29 cellular contexts compared by ENCODE assay signal in the genomic region with DNA sequence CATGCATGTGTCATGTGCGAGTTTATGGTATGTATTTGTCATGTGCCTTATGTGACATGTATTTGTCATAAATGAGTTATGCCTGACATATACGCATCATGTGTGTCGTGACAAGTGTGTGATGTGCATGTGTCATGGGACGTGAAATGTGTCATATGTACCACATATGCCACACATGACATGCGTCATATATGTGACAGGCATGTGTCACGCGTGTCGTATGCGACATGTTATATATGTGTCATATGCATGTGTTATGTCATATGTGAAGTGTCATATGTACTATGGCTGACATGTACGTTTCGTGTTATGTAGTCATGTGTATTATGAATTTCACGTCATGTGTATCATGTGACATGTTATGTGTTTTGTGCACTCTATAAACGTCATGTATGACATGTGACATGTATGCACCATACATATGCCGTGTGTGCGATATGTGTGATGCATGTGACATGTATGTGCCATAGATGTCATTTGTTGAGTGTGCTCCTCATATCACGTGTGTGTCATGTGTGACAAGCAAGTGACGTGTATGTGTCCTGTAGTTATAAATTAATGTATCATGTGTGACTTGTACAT.
A peak's percentile ranks its signal among the peaks of the same experiment; 100 is the strongest.
DNase-seq lines count a peak whose midpoint lies in the region; ATAC-seq, FAIRE-seq and TF ChIP-seq lines count a peak whose summit lies in the region.
"Had no signal": no experiment of that assay in that cellular context is flagged by ENCODE, and none has a peak within 500 bp of the region (broad histone marks: within the 10 kb centered on the region; RNA-seq: fewer than 3 reads in every experiment).

No MANE protein-coding gene starts in this region.

- H4K20me1 ChIP-seq in K562 (replicated peaks; ENCODE audit: control insufficient read depth, insufficient read depth, low read length) (no peaks in the 10 kb centered on the region), neural cell (ENCODE audit: insufficient read depth) (no peaks in the 10 kb centered on the region)

- no peaks in the 10 kb centered on the region for H3K4me1 ChIP-seq in K562 (replicated peaks in 1 of 2; ENCODE audit: control insufficient read depth in 2 of 2, insufficient read depth in 2 of 2, low read length in 2 of 2)
- H3K4me1 ChIP-seq: Caco-2 had no signal

- TF ChIP-seq EP300 in K562 (IDR thresholded peaks at IDR 0.05; ENCODE audit: low read length) (no peak), neural cell (conservative IDR thresholded peaks at IDR 0.05; ENCODE audit: poor library complexity, severe bottlenecking) (peak; percentile 32)

- POLR2A ChIA-PET in K562 (lab: Yijun Ruan, JAX) = no interaction called here

- H3K9ac ChIP-seq in K562 (ENCODE audit: insufficient read depth in 1 of 2, low read depth in 2 of 2, low read length in 2 of 2) (no peak overlapping the region), neural cell (ENCODE audit: low read length) (no peak overlapping the region)
- H3K9ac ChIP-seq: KMS-11 had no signal

- H3K9me2 ChIP-seq in neural cell (ENCODE audit: insufficient read depth, low read length) = no peaks in the 10 kb centered on the region

- no peak overlapping the region for H3K4me3 ChIP-seq in K562
- no peak overlapping the region for H3K4me3 ChIP-seq in neural cell (ENCODE audit: low read length)
- H3K4me3 ChIP-seq: GM23338, SK-N-MC had no signal

- no peak for TF ChIP-seq CTCF in K562 (IDR thresholded peaks at IDR 0.05 in 2 of 3, conservative IDR thresholded peaks at IDR 0.05 in 1 of 3; ENCODE audit: insufficient read depth in 2 of 3, low read depth in 1 of 3, low read length in 3 of 3)
- TF ChIP-seq CTCF in neural cell (IDR thresholded peaks at IDR 0.05; ENCODE audit: poor library complexity, severe bottlenecking) = no peak

- H3K27ac ChIP-seq in K562 (ENCODE audit: extremely low read depth, low read depth, low read length) (no peak overlapping the region), neural cell (ENCODE audit: low read length) (no peak overlapping the region)
- H3K27ac ChIP-seq: C4-2B, KMS-11, SK-N-MC had no signal

- H3K9me1 ChIP-seq in K562 (ENCODE audit: control insufficient read depth, insufficient read depth, low read length) = no peaks in the 10 kb centered on the region

- ATAC-seq in K562 = no peak
- ATAC-seq in GM21786 (IDR thresholded peaks at IDR 0.05; ENCODE audit: unreplicated experiment) = no peak
- ATAC-seq in GM18868 (IDR thresholded peaks at IDR 0.05; ENCODE audit: unreplicated experiment) = no peak
- ATAC-seq: CD8-positive, alpha-beta T cell; GM23338; Panc1 had no signal

- H3K4me2 ChIP-seq in K562 (ENCODE audit: insufficient read depth, low read length) (no peak overlapping the region), neural cell (ENCODE audit: low read length) (no peak overlapping the region)
- H3K4me2 ChIP-seq: GM23338, KMS-11 had no signal

- no TSS peak for BruUV-seq in K562 (replicated peaks; lab: Mats Ljungman, UMichigan)

- DNase-seq in GM12891 (ENCODE audit: insufficient read length, low spot score) (no peak), HTR-8/SVneo (ENCODE audit: insufficient read length, low spot score) (no peak), K562 (ENCODE audit: extremely low read depth in 1 of 4, low spot score in 3 of 4) (no peak), NOMO-1 treated with DMSO at 0.1 percent for 48 hours (lab: John Stamatoyannopoulos, UW; ENCODE audit: unreplicated experiment) (no peak)
- DNase-seq: Caco-2; CD8-positive, alpha-beta T cell; DMS 273 treated with DMSO at 0.1 percent for 48 hours; DMS79; EL; GDM1; H9; HFFc6; IMR-90; NCI-H1048; NCI-H1417; NCI-H1694 treated with DMSO at 0.1 percent for 48 hours; NCI-H2081; NCI-H2227 treated with DMSO at 0.1 percent for 48 hours; NCI-H510A; NCI-H69; SIG-M5 had no signal

- intact Hi-C loops in K562 (cut with micrococcal nuclease) = no loop called here

- FAIRE-seq in GM12891 (lab: Jason Lieb, UNC) (peak; percentile 94), HTR-8/SVneo (lab: Jason Lieb, UNC) (peak; percentile 95), K562 (lab: Jason Lieb, UNC) (no peak)

- H3K36me3 ChIP-seq in K562 (ENCODE audit: control insufficient read depth, insufficient read depth, low read length) (no peaks in the 10 kb centered on the region), neural cell (ENCODE audit: insufficient read depth, low read length) (no peaks in the 10 kb centered on the region)

- H2AFZ ChIP-seq in K562 (ENCODE audit: low read depth, low read length) (no peak overlapping the region), neural cell (ENCODE audit: low read depth, low read length) (no peak overlapping the region)
- H2AFZ ChIP-seq: GM23338 had no signal

- no peaks in the 10 kb centered on the region for H3F3A ChIP-seq in neural cell (ENCODE audit: insufficient read depth, low read length, poor library complexity, severe bottlenecking)

- H3K9me3 ChIP-seq in K562 (replicated peaks; ENCODE audit: control insufficient read depth, insufficient read depth, low read depth, low read length) (peaks cover 28% of the 10 kb centered on the region), neural cell (ENCODE audit: low read length) (no peaks in the 10 kb centered on the region)
- H3K9me3 ChIP-seq: Caco-2 had no signal

- in situ Hi-C loops in K562 (cut with MboI) = no loop called here

- CTCF ChIA-PET in K562 (lab: Yijun Ruan, JAX; ENCODE audit: low intra/inter-chr PET ratio) = no interaction called here

- no peaks in the 10 kb centered on the region for H3K79me2 ChIP-seq in K562 (ENCODE audit: control insufficient read depth, insufficient read depth, low read length)
- H3K79me2 ChIP-seq in neural cell (replicated peaks; ENCODE audit: insufficient read depth, low read length) = no peaks in the 10 kb centered on the region

- TF ChIP-seq RAD21 in K562 (CRISPR knock-in tag; conservative IDR thresholded peaks at IDR 0.05 in 1 of 2, IDR thresholded peaks at IDR 0.05 in 1 of 2) (no peak), neural cell (conservative IDR thresholded peaks at IDR 0.05) (no peak)

- H3K27me3 ChIP-seq in K562 (ENCODE audit: control insufficient read depth in 2 of 2, insufficient read depth in 2 of 2, low read length in 2 of 2) (no peaks in the 10 kb centered on the region; a peak in 1 of 5 replicates), neural cell (ENCODE audit: insufficient read depth, low read depth, low read length) (no peaks in the 10 kb centered on the region)

- 29% methylated on average over 17 of the region's 17 CpGs for WGBS in K562 (ENCODE audit: insufficient coverage, low coverage, missing lambda C conversion rate)

- TF ChIP-seq POLR2A in GM12891 (IDR thresholded peaks at IDR 0.05; ENCODE audit: low read depth, low read length) (no peak), K562 (conservative IDR thresholded peaks at IDR 0.05) (no peak)

TF ChIP-seq in GM12891, 5 proteins besides CTCF, POLR2A, EP300 and RAD21:
- TF ChIP-seq POU2F2 (IDR thresholded peaks at IDR 0.05; ENCODE audit: low read depth, low read length) = no peak
- no peak for TF ChIP-seq SPI1 (IDR thresholded peaks at IDR 0.05; ENCODE audit: low read depth, low read length)
- TF ChIP-seq POLR2AphosphoS5 (IDR thresholded peaks at IDR 0.05; ENCODE audit: low read depth, low read length) = no peak
- no peak for TF ChIP-seq TAF1 (IDR thresholded peaks at IDR 0.05; ENCODE audit: low read depth, low read length)
- TF ChIP-seq PAX5 (IDR thresholded peaks at IDR 0.05; ENCODE audit: insufficient read depth, low read length, severe bottlenecking) = no peak
TF ChIP-seq in GM12891: peak in this region for 0.

TF ChIP-seq in K562, 482 proteins besides CTCF, POLR2A, EP300 and RAD21 (continues in another document):
- TF ChIP-seq, protein P1, sequence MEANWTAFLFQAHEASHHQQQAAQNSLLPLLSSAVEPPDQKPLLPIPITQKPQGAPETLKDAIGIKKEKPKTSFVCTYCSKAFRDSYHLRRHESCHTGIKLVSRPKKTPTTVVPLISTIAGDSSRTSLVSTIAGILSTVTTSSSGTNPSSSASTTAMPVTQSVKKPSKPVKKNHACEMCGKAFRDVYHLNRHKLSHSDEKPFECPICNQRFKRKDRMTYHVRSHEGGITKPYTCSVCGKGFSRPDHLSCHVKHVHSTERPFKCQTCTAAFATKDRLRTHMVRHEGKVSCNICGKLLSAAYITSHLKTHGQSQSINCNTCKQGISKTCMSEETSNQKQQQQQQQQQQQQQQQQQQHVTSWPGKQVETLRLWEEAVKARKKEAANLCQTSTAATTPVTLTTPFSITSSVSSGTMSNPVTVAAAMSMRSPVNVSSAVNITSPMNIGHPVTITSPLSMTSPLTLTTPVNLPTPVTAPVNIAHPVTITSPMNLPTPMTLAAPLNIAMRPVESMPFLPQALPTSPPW (CRISPR knock-in tag; IDR thresholded peaks at IDR 0.05) = no peak

TF ChIP-seq in neural cell, 6 proteins besides CTCF, POLR2A, EP300 and RAD21:
- TF ChIP-seq SMC3 (conservative IDR thresholded peaks at IDR 0.05; ENCODE audit: poor library complexity) = no peak
- no peak for TF ChIP-seq POLR2AphosphoS5 (IDR thresholded peaks at IDR 0.05)
- TF ChIP-seq, protein P2, sequence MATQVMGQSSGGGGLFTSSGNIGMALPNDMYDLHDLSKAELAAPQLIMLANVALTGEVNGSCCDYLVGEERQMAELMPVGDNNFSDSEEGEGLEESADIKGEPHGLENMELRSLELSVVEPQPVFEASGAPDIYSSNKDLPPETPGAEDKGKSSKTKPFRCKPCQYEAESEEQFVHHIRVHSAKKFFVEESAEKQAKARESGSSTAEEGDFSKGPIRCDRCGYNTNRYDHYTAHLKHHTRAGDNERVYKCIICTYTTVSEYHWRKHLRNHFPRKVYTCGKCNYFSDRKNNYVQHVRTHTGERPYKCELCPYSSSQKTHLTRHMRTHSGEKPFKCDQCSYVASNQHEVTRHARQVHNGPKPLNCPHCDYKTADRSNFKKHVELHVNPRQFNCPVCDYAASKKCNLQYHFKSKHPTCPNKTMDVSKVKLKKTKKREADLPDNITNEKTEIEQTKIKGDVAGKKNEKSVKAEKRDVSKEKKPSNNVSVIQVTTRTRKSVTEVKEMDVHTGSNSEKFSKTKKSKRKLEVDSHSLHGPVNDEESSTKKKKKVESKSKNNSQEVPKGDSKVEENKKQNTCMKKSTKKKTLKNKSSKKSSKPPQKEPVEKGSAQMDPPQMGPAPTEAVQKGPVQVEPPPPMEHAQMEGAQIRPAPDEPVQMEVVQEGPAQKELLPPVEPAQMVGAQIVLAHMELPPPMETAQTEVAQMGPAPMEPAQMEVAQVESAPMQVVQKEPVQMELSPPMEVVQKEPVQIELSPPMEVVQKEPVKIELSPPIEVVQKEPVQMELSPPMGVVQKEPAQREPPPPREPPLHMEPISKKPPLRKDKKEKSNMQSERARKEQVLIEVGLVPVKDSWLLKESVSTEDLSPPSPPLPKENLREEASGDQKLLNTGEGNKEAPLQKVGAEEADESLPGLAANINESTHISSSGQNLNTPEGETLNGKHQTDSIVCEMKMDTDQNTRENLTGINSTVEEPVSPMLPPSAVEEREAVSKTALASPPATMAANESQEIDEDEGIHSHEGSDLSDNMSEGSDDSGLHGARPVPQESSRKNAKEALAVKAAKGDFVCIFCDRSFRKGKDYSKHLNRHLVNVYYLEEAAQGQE (IDR thresholded peaks at IDR 0.05; ENCODE audit: borderline replicate concordance) = no peak
